In genomic region chr11:107849791-107850190, GRCh38 we compare ENCODE assay signal across 16 cellular contexts. TPM values are rescaled to one million over a fixed set of nuclear protein-coding genes. Genes with fewer than 3 reads are reported as not detected.
DNase-seq lines count a peak whose midpoint lies in the region; ATAC-seq, FAIRE-seq and TF ChIP-seq lines count a peak whose summit lies in the region.
"Had no signal": no experiment of that assay in that cellular context is flagged by ENCODE, and none has a peak within 500 bp of the region (broad histone marks: within the 10 kb centered on the region; RNA-seq: fewer than 3 reads in every experiment).

No MANE protein-coding gene starts in this region.

- no peak for TF ChIP-seq CTCF in neural progenitor cell (IDR thresholded peaks at IDR 0.05)
- no peak for TF ChIP-seq CTCF in D721Med (IDR thresholded peaks at IDR 0.05; ENCODE audit: insufficient read depth, missing control alignments)

- peak overlapping the region; percentile 19 for H3K4me3 Mint-ChIP-seq in neural progenitor cell

- peaks cover 11% of the 10 kb centered on the region for H3K4me1 ChIP-seq in neural progenitor cell
- H3K4me1 ChIP-seq: SJSA1 had no signal

- no peak for ATAC-seq in left ventricle myocardium superior

- no peak for TF ChIP-seq POLR2A in GM12892 (IDR thresholded peaks at IDR 0.05; ENCODE audit: low read depth, low read length)

- H3K36me3 Mint-ChIP-seq in neural progenitor cell, result no peaks in the 10 kb centered on the region

- intact Hi-C loops in left ventricle myocardium superior (cut with micrococcal nuclease), result no loop called here

- H3K79me2 ChIP-seq in neural progenitor cell (ENCODE audit: low read depth), result peaks cover 5% of the 10 kb centered on the region

- H3K27ac Mint-ChIP-seq in neural progenitor cell, result peak overlapping the region; percentile 57

- H3K9ac ChIP-seq in neural progenitor cell, result no peak overlapping the region

- no peak overlapping the region for H3K4me2 ChIP-seq in neural progenitor cell

- no peaks in the 10 kb centered on the region for H3K9me3 Mint-ChIP-seq in neural progenitor cell

- no peaks in the 10 kb centered on the region for H3K36me3 ChIP-seq in neural progenitor cell
- H3K36me3 ChIP-seq: SJSA1 had no signal

- H3K27me3 ChIP-seq in neural progenitor cell, result no peaks in the 10 kb centered on the region
- H3K27me3 ChIP-seq: SJSA1 had no signal

- H3K9me3 ChIP-seq in neural progenitor cell (ENCODE audit: low read depth), result no peaks in the 10 kb centered on the region
- H3K9me3 ChIP-seq: SJSA1 had no signal

- H3F3A ChIP-seq in neural progenitor cell (ENCODE audit: low read depth), result peaks cover 11% of the 10 kb centered on the region

- peaks cover 4% of the 10 kb centered on the region for H3K27me3 Mint-ChIP-seq in neural progenitor cell (ENCODE audit: insufficient read depth, low read depth)

- no peak for DNase-seq in GM12892 (ENCODE audit: insufficient read length)
- peak; percentile 49 for DNase-seq in KG1 (lab: John Stamatoyannopoulos, UW)
- DNase-seq in UCSD-AML1 (lab: John Stamatoyannopoulos, UW; ENCODE audit: unreplicated experiment), result peak; percentile 20
- DNase-seq in neural progenitor cell (ENCODE audit: low spot score), result no peak
- DNase-seq in left ventricle myocardium superior, result no peak
- no peak for DNase-seq in D721Med (ENCODE audit: insufficient read length, low spot score)
- DNase-seq in iPS-NIHi11 (ENCODE audit: low spot score), result no peak
- DNase-seq: activated CD4-positive, alpha-beta T cell treated with anti-CD3 and anti-CD28 coated beads for 4 hours; activated T-cell treated with anti-CD3 and anti-CD28 coated beads, Interleukin-2, amount 50 U/mL, for 48 hours; foreskin fibroblast; NCI-H1105 treated with DMSO at 0.1 percent for 48 hours; NCI-H510A treated with DMSO at 0.1 percent for 48 hours; retina; stimulated activated CD4-positive, alpha-beta T cell treated with anti-CD3 and anti-CD28 coated beads, Interleukin-4, amount 100 ng/mL, for 1 hour had no signal

- H3K4me1 Mint-ChIP-seq in neural progenitor cell, result peaks cover 14% of the 10 kb centered on the region

- FAIRE-seq in GM12892 (lab: Jason Lieb, UNC), result peak; percentile 63
- FAIRE-seq in D721Med (lab: Jason Lieb, UNC), result no peak
- FAIRE-seq: astrocyte had no signal

- no peak overlapping the region for H3K4me3 ChIP-seq in neural progenitor cell
- H3K4me3 ChIP-seq: SJSA1 had no signal

- no peak overlapping the region for H3K27ac ChIP-seq in neural progenitor cell
- H3K27ac ChIP-seq: SJSA1 had no signal

- no peak overlapping the region for H2AFZ ChIP-seq in neural progenitor cell (replicated peaks)

- peaks cover 25% of the 10 kb centered on the region for H4K20me1 ChIP-seq in neural progenitor cell (ENCODE audit: low read depth)

RNA-seq across cellular contexts. Expression of gene SLC35F2, which starts 8.8 kb away (rescaled TPM):
- 19.8 TPM for polyA plus RNA-seq in GM12892 (2012; ENCODE audit: missing spikeins)
- 9.8 and 10.3 TPM in 2 replicates for total RNA-seq in neural progenitor cell (ENCODE audit: low replicate concordance)
- total RNA-seq in left ventricle myocardium superior, result 0.52 TPM

Comparison
In these comparisons a context has a peak if more than half of its experiments do, and no peak if none do; other contexts are left out.
1. DNase-seq: peak in KG1 (single experiment) and UCSD-AML1 (single experiment); none in GM12892 (single experiment), neural progenitor cell (single experiment), left ventricle myocardium superior (single experiment), D721Med (single experiment) and iPS-NIHi11 (single experiment).